10 cellular contexts compared by ENCODE assay signal in genomic region chr10:86178401-86179142, GRCh38.
DNase-seq lines count a peak whose midpoint lies in the region; ATAC-seq and TF ChIP-seq lines count a peak whose summit lies in the region.
"Had no signal": no experiment of that assay in that cellular context is flagged by ENCODE, and none has a peak within 500 bp of the region (broad histone marks: within the 10 kb centered on the region; RNA-seq: fewer than 3 reads in every experiment).

No MANE protein-coding gene starts in this region.

- H3K4me1 Mint-ChIP-seq in chondrocyte (ENCODE audit: low read depth) = no peaks in the 10 kb centered on the region
- H3K4me1 Mint-ChIP-seq in activated T-helper 2 cell treated with anti-CD3 and anti-CD28 coated beads, Interferon-gamma antibody, Interleukin-2, Interleukin-4, amounts not matched to agents 10 μg/mL and 5 μg/mL and 100 μg/mL, durations not matched to agents 14 hours and 24 hours and 36 hours (ENCODE audit: low read depth) = no peaks in the 10 kb centered on the region
- H3K4me1 Mint-ChIP-seq: activated naive CD4-positive, alpha-beta T cell treated with anti-CD3 and anti-CD28 coated beads, Interleukin-2, amount 50 U/mL, for 24 hours; B cell had no signal

- 48% methylated on average over 11 of the region's 11 CpGs for WGBS in prostate gland

- no peaks in the 10 kb centered on the region for H3K9me3 ChIP-seq in prostate gland

- peak; percentile 44 for DNase-seq in NCI-H1436 (lab: John Stamatoyannopoulos, UW)
- DNase-seq in NCI-H1436 treated with DMSO at 0.1 percent for 48 hours (lab: John Stamatoyannopoulos, UW) = no peak
- peak; percentile 41 for DNase-seq in HuH-7.5 (ENCODE audit: low spot score)
- DNase-seq in chondrocyte (ENCODE audit: low spot score) = peak; percentile 68
- peak; percentile 60 for DNase-seq in retina
- no peak for DNase-seq in activated T-helper 2 cell treated with anti-CD3 and anti-CD28 coated beads, Interferon-gamma antibody, Interleukin-2, Interleukin-4, amounts not matched to agents 10 μg/mL and 5 μg/mL and 100 μg/mL, durations not matched to agents 14 hours and 24 hours and 36 hours (ENCODE audit: low spot score)
- DNase-seq in prostate gland (ENCODE audit: low spot score) = no peak

- no peak overlapping the region for H3K27ac ChIP-seq in prostate gland

- H3K27me3 ChIP-seq in prostate gland (replicated peaks; ENCODE audit: insufficient read depth) = no peaks in the 10 kb centered on the region

- no peaks in the 10 kb centered on the region for H3K4me1 ChIP-seq in prostate gland (replicated peaks)

- intact Hi-C loops in activated T-helper 2 cell treated with anti-CD3 and anti-CD28 coated beads, Interferon-gamma antibody, Interleukin-2, Interleukin-4, amounts not matched to agents 10 μg/mL and 5 μg/mL and 100 μg/mL, durations not matched to agents 14 hours and 24 hours and 36 hours (cut with micrococcal nuclease) = no loop called here
- intact Hi-C loops in prostate gland (cut with DNase I) = no loop called here

- no peak overlapping the region for H3K27ac Mint-ChIP-seq in chondrocyte (ENCODE audit: unreplicated experiment)
- H3K27ac Mint-ChIP-seq in activated T-helper 2 cell treated with anti-CD3 and anti-CD28 coated beads, Interferon-gamma antibody, Interleukin-2, Interleukin-4, amounts not matched to agents 10 μg/mL and 5 μg/mL and 100 μg/mL, durations not matched to agents 14 hours and 24 hours and 36 hours = no peak overlapping the region
- H3K27ac Mint-ChIP-seq: activated naive CD4-positive, alpha-beta T cell treated with anti-CD3 and anti-CD28 coated beads, Interleukin-2, amount 50 U/mL, for 24 hours; B cell had no signal

- no peaks in the 10 kb centered on the region for H3K27me3 Mint-ChIP-seq in chondrocyte (ENCODE audit: low read depth)
- H3K27me3 Mint-ChIP-seq in activated T-helper 2 cell treated with anti-CD3 and anti-CD28 coated beads, Interferon-gamma antibody, Interleukin-2, Interleukin-4, amounts not matched to agents 10 μg/mL and 5 μg/mL and 100 μg/mL, durations not matched to agents 14 hours and 24 hours and 36 hours (ENCODE audit: low read depth) = no peaks in the 10 kb centered on the region
- H3K27me3 Mint-ChIP-seq: activated naive CD4-positive, alpha-beta T cell treated with anti-CD3 and anti-CD28 coated beads, Interleukin-2, amount 50 U/mL, for 24 hours; B cell had no signal

- TF ChIP-seq CTCF in chondrocyte (IDR thresholded peaks at IDR 0.05) (peak; percentile 41), prostate gland (IDR thresholded peaks at IDR 0.05) (peak in 1 of 4 experiments; percentile 6)

- no peaks in the 10 kb centered on the region for H3K36me3 Mint-ChIP-seq in chondrocyte (ENCODE audit: low read depth)
- H3K36me3 Mint-ChIP-seq in activated T-helper 2 cell treated with anti-CD3 and anti-CD28 coated beads, Interferon-gamma antibody, Interleukin-2, Interleukin-4, amounts not matched to agents 10 μg/mL and 5 μg/mL and 100 μg/mL, durations not matched to agents 14 hours and 24 hours and 36 hours (ENCODE audit: low read depth) = no peaks in the 10 kb centered on the region
- H3K36me3 Mint-ChIP-seq: activated naive CD4-positive, alpha-beta T cell treated with anti-CD3 and anti-CD28 coated beads, Interleukin-2, amount 50 U/mL, for 24 hours had no signal

- no peak overlapping the region for H3K4me3 ChIP-seq in prostate gland

- H3K9me3 Mint-ChIP-seq in chondrocyte (ENCODE audit: low read depth) = no peaks in the 10 kb centered on the region
- no peaks in the 10 kb centered on the region for H3K9me3 Mint-ChIP-seq in activated T-helper 2 cell treated with anti-CD3 and anti-CD28 coated beads, Interferon-gamma antibody, Interleukin-2, Interleukin-4, amounts not matched to agents 10 μg/mL and 5 μg/mL and 100 μg/mL, durations not matched to agents 14 hours and 24 hours and 36 hours
- H3K9me3 Mint-ChIP-seq: activated naive CD4-positive, alpha-beta T cell treated with anti-CD3 and anti-CD28 coated beads, Interleukin-2, amount 50 U/mL, for 24 hours had no signal

- ATAC-seq in HG03439 (IDR thresholded peaks at IDR 0.05; ENCODE audit: unreplicated experiment) = no peak

- H3K4me3 Mint-ChIP-seq in chondrocyte (ENCODE audit: unreplicated experiment) = no peak overlapping the region
- H3K4me3 Mint-ChIP-seq in activated T-helper 2 cell treated with anti-CD3 and anti-CD28 coated beads, Interferon-gamma antibody, Interleukin-2, Interleukin-4, amounts not matched to agents 10 μg/mL and 5 μg/mL and 100 μg/mL, durations not matched to agents 14 hours and 24 hours and 36 hours (ENCODE audit: low read depth) = no peak overlapping the region
- H3K4me3 Mint-ChIP-seq: activated naive CD4-positive, alpha-beta T cell treated with anti-CD3 and anti-CD28 coated beads, Interleukin-2, amount 50 U/mL, for 24 hours; B cell had no signal

- H3K36me3 ChIP-seq in prostate gland = no peaks in the 10 kb centered on the region

- TF ChIP-seq POLR2A in prostate gland (IDR thresholded peaks at IDR 0.05) = no peak

Comparison
In these comparisons a context has a peak if more than half of its experiments do, and no peak if none do; other contexts are left out.
1. DNase-seq: peak in NCI-H1436 (single experiment), HuH-7.5 (single experiment), chondrocyte (single experiment) and retina (single experiment); none in NCI-H1436 treated with DMSO at 0.1 percent for 48 hours (single experiment), activated T-helper 2 cell treated with anti-CD3 and anti-CD28 coated beads, Interferon-gamma antibody, Interleukin-2, Interleukin-4, amounts not matched to agents 10 μg/mL and 5 μg/mL and 100 μg/mL, durations not matched to agents 14 hours and 24 hours and 36 hours (single experiment) and prostate gland (single experiment).